8 cellular contexts compared by ENCODE assay signal in the genomic region with DNA sequence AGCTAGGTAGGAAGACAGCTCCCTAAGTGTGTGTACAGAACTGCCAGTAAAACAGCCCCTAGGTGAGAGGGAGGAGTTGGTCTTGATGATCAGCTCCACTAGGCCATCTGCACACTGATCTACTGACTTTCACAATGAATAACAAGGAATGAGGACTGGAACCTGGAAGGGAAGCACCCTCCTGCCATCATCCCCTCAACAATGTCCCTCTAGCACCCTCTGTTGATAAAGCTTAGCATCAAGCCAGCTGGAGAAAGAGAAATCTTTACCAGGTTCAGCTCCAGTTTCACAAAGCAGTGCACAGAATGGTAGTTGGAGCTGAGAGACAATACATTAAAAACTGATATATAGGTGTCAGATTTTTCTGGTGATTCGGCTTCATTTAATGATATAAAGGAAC. TPM values are rescaled to one million over a fixed set of nuclear protein-coding genes. Genes with fewer than 3 reads are reported as not detected.
DNase-seq lines count a peak whose midpoint lies in the region; ATAC-seq and TF ChIP-seq lines count a peak whose summit lies in the region.

No MANE protein-coding gene starts in this region.

- no peak overlapping the region for H3K27ac ChIP-seq in neuronal stem cell (replicated peaks; ENCODE audit: low read length)

- no peak overlapping the region for H2BK12ac ChIP-seq in neuronal stem cell (ENCODE audit: low read length)

- no peak for ATAC-seq in GM21737 (IDR thresholded peaks at IDR 0.05; ENCODE audit: unreplicated experiment)

- H3K14ac ChIP-seq in neuronal stem cell (ENCODE audit: low read length): no peak overlapping the region

- TF ChIP-seq CTCF in AG09309 (IDR thresholded peaks at IDR 0.05; ENCODE audit: control insufficient read depth, insufficient read depth, low read depth, low read length, missing control alignments) (peak; percentile 71), GM20000 (IDR thresholded peaks at IDR 0.05; ENCODE audit: extremely low read depth, missing control alignments) (peak; percentile 28), cardiac fibroblast (IDR thresholded peaks at IDR 0.05; ENCODE audit: low read depth, low read length) (peak; percentile 74)

- no peak overlapping the region for H3K4me2 ChIP-seq in neuronal stem cell (ENCODE audit: insufficient read depth, low read length, poor library complexity, severe bottlenecking)

- no peak overlapping the region for H3K18ac ChIP-seq in neuronal stem cell (ENCODE audit: low read length)

- H2BK5ac ChIP-seq in neuronal stem cell (ENCODE audit: low read length): no peak overlapping the region

- no peak overlapping the region for H2AFZ ChIP-seq in neuronal stem cell (ENCODE audit: low read length)

- no peak overlapping the region for H4K91ac ChIP-seq in neuronal stem cell (ENCODE audit: low read depth, low read length, poor library complexity)

- no peak overlapping the region for H3K23ac ChIP-seq in neuronal stem cell (ENCODE audit: low read depth, low read length, poor library complexity)

- DNase-seq in AG09309 (ENCODE audit: low read depth) (peak; percentile 17), GM20000 (ENCODE audit: low spot score) (peak; percentile 20), NCI-H1694 treated with DMSO at 0.1 percent for 48 hours (lab: John Stamatoyannopoulos, UW) (peak; percentile 27), cardiac fibroblast (ENCODE audit: low read depth in 2 of 2) (peak; percentile 50 to 68), neuronal stem cell (ENCODE audit: low spot score) (peak; percentile 38)
- DNase-seq in activated T-cell treated with anti-CD3 and anti-CD28 coated beads, Interleukin-2, amount 50 U/mL, for 1 hour: no peak
- DNase-seq in activated naive CD4-positive, alpha-beta T cell treated with Interleukin-2 at 50 U/mL for 16 hours: no peak

- H2BK120ac ChIP-seq in neuronal stem cell (ENCODE audit: low read depth, low read length): no peak overlapping the region

- H3K27me3 ChIP-seq in neuronal stem cell (ENCODE audit: control insufficient read depth in 3 of 3, insufficient read depth in 3 of 3, low read depth in 1 of 3, low read length in 3 of 3): no peaks in the 10 kb centered on the region

- no peak overlapping the region for H3K4ac ChIP-seq in neuronal stem cell (ENCODE audit: low read length)

- H3K36me3 ChIP-seq in neuronal stem cell (replicated peaks in 1 of 2; ENCODE audit: control insufficient read depth in 2 of 2, insufficient read depth in 2 of 2, low read length in 2 of 2): no peaks in the 10 kb centered on the region

- H3K79me1 ChIP-seq in neuronal stem cell (ENCODE audit: low read depth, low read length): no peaks in the 10 kb centered on the region

- H4K8ac ChIP-seq in neuronal stem cell (ENCODE audit: low read depth, low read length): no peak overlapping the region

- H2AK5ac ChIP-seq in neuronal stem cell (ENCODE audit: low read depth, low read length): no peak overlapping the region

- H3K4me3 ChIP-seq in AG09309 (ENCODE audit: control insufficient read depth, low read depth, low read length) (no peak overlapping the region), cardiac fibroblast (replicated peaks in 1 of 2; ENCODE audit: low read depth in 2 of 2, low read length in 2 of 2) (no peak overlapping the region), neuronal stem cell (ENCODE audit: low read length in 2 of 2) (no peak overlapping the region)

- H3K4me1 ChIP-seq in neuronal stem cell (ENCODE audit: control insufficient read depth in 2 of 2, insufficient read depth in 1 of 2, low read depth in 1 of 2, low read length in 2 of 2): no peaks in the 10 kb centered on the region

- no peak overlapping the region for H3K9ac ChIP-seq in neuronal stem cell (ENCODE audit: low read depth, low read length, poor library complexity)

- H3K9me3 ChIP-seq in neuronal stem cell (replicated peaks in 1 of 2; ENCODE audit: control insufficient read depth in 2 of 2, insufficient read depth in 1 of 2, low read depth in 1 of 2, low read length in 2 of 2): peaks cover 0 to 4% of the 10 kb centered on the region in 2 donors

- no peak overlapping the region for H2BK15ac ChIP-seq in neuronal stem cell (ENCODE audit: low read length)

- WGBS in neuronal stem cell (ENCODE audit: extremely low coverage in 2 of 2, insufficient read length in 2 of 2, insufficient replicate concordance in 1 of 2), 2 donors: no CpG with 5 or more reads among the region's 1 CpG

RNA-seq across cellular contexts. Expression of a gene that starts 57.2 kb away (rescaled TPM):
- 6.9 TPM for polyA plus RNA-seq in neuronal stem cell (2013, experiment 1 of 2)
- polyA plus RNA-seq in neuronal stem cell (2013, experiment 2 of 2): 6.7 TPM

Comparison
In these comparisons a context has a peak if more than half of its experiments do, and no peak if none do; other contexts are left out.
1. DNase-seq: peak in AG09309 (single experiment), GM20000 (single experiment), NCI-H1694 treated with DMSO at 0.1 percent for 48 hours (single experiment), cardiac fibroblast (2 of 2) and neuronal stem cell (single experiment); none in activated T-cell treated with anti-CD3 and anti-CD28 coated beads, Interleukin-2, amount 50 U/mL, for 1 hour (single experiment) and activated naive CD4-positive, alpha-beta T cell treated with Interleukin-2 at 50 U/mL for 16 hours (single experiment).
2. Peak in every context shown above with its lines, with median percentiles within 50 percentile points of each other: CTCF ChIP-seq.